Comparison of ENCODE assay signal across 1 cellular context in the genomic region with DNA sequence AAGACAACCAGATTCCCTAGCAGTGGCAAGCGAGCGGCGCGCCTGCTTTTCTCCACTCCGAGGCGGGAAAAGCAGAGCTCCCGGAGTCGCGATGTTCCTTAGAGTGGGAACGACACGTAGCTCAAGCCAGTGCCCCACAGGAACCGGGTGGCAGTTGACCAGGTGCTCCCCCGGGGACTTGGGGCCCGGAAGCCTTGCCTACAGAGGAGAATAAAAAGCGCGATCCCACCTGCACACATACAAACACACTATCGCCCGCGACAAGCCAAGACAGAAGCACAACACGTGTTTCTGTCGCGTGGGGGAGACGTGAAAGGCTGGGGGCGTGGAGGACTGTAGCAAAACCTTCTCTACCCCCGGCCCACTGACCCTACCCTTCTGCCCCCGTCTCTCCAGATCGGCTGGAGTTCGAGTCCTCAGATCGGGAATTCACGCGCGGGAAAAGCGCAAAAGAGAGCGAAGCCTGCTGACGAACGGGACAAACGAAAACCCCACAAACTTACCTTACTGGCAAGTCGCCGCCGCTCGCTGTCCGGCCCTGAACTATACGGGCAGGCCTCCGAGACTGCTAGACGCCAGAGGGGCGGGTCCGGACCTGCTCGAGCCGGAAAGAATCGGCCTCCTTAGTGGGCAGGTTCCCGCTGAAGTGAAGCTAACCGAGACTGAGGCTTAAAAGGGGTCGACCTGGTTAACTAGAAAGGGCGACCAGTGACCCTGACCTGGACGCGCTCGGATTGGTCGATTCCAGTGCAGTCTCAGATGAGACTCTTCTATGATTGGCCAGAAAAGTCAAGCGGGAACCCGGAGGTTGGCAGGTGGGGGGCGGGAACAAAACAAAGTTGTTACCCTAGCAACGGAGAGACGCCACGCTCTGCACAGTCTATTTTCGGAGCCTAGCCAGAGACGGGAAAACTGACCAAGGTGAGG.
TF ChIP-seq lines count a peak whose summit lies in the region.

A gene (plus strand): TSS at position 842 of the 927 bp plus-strand sequence. CDS start 6,265 bp downstream, outside the sequence.
A gene with protein sequence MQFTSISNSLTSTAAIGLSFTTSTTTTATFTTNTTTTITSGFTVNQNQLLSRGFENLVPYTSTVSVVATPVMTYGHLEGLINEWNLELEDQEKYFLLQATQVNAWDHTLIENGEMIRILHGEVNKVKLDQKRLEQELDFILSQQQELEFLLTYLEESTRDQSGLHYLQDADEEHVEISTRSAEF (minus strand): TSS at position 664 of the 927 bp plus-strand sequence. CDS start 31,287 bp downstream, outside the sequence.

TF ChIP-seq in HEK293, 187 proteins besides CTCF, POLR2A, EP300 and RAD21 (continued from another document):
- TF ChIP-seq, protein P1, sequence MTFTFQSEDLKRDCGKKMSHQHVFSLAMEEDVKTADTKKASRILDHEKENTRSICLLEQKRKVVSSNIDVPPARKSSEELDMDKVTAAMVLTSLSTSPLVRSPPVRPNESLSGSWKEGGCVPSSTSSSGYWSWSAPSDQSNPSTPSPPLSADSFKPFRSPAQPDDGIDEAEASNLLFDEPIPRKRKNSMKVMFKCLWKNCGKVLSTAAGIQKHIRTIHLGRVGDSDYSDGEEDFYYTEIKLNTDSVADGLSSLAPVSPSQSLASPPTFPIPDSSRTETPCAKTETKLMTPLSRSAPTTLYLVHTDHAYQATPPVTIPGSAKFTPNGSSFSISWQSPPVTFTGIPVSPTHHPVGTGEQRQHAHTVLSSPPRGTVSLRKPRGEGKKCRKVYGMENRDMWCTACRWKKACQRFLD (tag by site-specific recombination; IDR thresholded peaks at IDR 0.05), result no peak
- TF ChIP-seq MYNN (tag by site-specific recombination; IDR thresholded peaks at IDR 0.05; ENCODE audit: borderline replicate concordance) (no peak), ZNF223 (tag by site-specific recombination; IDR thresholded peaks at IDR 0.05) (no peak), YY2 (tag by site-specific recombination; IDR thresholded peaks at IDR 0.05) (no peak), ZNF585B (tag by site-specific recombination; IDR thresholded peaks at IDR 0.05) (no peak), ZNF140 (tag by site-specific recombination; IDR thresholded peaks at IDR 0.05) (no peak), ZNF510 (tag by site-specific recombination; IDR thresholded peaks at IDR 0.05; ENCODE audit: insufficient replicate concordance) (no peak), KLF8 (tag by site-specific recombination; IDR thresholded peaks at IDR 0.05) (no peak), ZNF394 (tag by site-specific recombination; IDR thresholded peaks at IDR 0.05; ENCODE audit: borderline replicate concordance) (no peak), ZNF391 (tag by site-specific recombination; IDR thresholded peaks at IDR 0.05; ENCODE audit: borderline replicate concordance, low read depth) (no peak), BCL11A (tag by site-specific recombination; IDR thresholded peaks at IDR 0.05; ENCODE audit: low read depth) (peak; percentile 35; the same call in 1 of the 2 replicates), ZNF677 (tag by site-specific recombination; IDR thresholded peaks at IDR 0.05) (no peak), SP7 (tag by site-specific recombination; IDR thresholded peaks at IDR 0.05) (no peak), REPIN1 (tag by site-specific recombination; IDR thresholded peaks at IDR 0.05; ENCODE audit: low read depth) (no peak), SP2 (tag by site-specific recombination; IDR thresholded peaks at IDR 0.05) (peak; percentile 94), ZBTB17 (tag by site-specific recombination; IDR thresholded peaks at IDR 0.05) (peak; percentile 76), ZNF350 (tag by site-specific recombination; IDR thresholded peaks at IDR 0.05) (no peak), ZNF239 (tag by site-specific recombination; IDR thresholded peaks at IDR 0.05) (no peak), ZFP41 (tag by site-specific recombination; IDR thresholded peaks at IDR 0.05; ENCODE audit: borderline replicate concordance) (no peak), ZNF664 (tag by site-specific recombination; IDR thresholded peaks at IDR 0.05) (no peak), ZNF37A (tag by site-specific recombination; IDR thresholded peaks at IDR 0.05) (no peak), ZNF549 (tag by site-specific recombination; IDR thresholded peaks at IDR 0.05) (no peak)
- TF ChIP-seq, protein P2, sequence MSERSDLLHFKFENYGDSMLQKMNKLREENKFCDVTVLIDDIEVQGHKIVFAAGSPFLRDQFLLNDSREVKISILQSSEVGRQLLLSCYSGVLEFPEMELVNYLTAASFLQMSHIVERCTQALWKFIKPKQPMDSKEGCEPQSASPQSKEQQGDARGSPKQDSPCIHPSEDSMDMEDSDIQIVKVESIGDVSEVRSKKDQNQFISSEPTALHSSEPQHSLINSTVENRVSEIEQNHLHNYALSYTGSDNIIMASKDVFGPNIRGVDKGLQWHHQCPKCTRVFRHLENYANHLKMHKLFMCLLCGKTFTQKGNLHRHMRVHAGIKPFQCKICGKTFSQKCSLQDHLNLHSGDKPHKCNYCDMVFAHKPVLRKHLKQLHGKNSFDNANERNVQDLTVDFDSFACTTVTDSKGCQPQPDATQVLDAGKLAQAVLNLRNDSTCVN (tag by site-specific recombination; optimal IDR thresholded peaks at IDR 0.05), result peak; percentile 34
- TF ChIP-seq, protein P3, sequence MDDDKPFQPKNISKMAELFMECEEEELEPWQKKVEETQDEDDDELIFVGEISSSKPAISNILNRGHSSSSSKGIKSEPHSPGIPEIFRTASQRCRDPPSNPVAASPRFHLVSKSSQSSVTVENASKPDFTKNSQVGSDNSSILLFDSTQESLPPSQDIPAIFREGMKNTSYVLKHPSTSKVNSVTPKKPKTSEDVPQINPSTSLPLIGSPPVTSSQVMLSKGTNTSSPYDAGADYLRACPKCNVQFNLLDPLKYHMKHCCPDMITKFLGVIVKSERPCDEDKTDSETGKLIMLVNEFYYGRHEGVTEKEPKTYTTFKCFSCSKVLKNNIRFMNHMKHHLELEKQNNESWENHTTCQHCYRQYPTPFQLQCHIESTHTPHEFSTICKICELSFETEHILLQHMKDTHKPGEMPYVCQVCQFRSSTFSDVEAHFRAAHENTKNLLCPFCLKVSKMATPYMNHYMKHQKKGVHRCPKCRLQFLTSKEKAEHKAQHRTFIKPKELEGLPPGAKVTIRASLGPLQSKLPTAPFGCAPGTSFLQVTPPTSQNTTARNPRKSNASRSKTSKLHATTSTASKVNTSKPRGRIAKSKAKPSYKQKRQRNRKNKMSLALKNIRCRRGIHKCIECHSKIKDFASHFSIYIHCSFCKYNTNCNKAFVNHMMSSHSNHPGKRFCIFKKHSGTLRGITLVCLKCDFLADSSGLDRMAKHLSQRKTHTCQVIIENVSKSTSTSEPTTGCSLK (tag by site-specific recombination; IDR thresholded peaks at IDR 0.05), result no peak
- TF ChIP-seq, protein P4, sequence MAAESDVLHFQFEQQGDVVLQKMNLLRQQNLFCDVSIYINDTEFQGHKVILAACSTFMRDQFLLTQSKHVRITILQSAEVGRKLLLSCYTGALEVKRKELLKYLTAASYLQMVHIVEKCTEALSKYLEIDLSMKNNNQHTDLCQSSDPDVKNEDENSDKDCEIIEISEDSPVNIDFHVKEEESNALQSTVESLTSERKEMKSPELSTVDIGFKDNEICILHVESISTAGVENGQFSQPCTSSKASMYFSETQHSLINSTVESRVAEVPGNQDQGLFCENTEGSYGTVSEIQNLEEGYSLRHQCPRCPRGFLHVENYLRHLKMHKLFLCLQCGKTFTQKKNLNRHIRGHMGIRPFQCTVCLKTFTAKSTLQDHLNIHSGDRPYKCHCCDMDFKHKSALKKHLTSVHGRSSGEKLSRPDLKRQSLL (tag by site-specific recombination; IDR thresholded peaks at IDR 0.05), result no peak
- TF ChIP-seq, protein P5, sequence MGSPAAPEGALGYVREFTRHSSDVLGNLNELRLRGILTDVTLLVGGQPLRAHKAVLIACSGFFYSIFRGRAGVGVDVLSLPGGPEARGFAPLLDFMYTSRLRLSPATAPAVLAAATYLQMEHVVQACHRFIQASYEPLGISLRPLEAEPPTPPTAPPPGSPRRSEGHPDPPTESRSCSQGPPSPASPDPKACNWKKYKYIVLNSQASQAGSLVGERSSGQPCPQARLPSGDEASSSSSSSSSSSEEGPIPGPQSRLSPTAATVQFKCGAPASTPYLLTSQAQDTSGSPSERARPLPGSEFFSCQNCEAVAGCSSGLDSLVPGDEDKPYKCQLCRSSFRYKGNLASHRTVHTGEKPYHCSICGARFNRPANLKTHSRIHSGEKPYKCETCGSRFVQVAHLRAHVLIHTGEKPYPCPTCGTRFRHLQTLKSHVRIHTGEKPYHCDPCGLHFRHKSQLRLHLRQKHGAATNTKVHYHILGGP (tag by site-specific recombination; IDR thresholded peaks at IDR 0.05), result no peak
- TF ChIP-seq, protein P6, sequence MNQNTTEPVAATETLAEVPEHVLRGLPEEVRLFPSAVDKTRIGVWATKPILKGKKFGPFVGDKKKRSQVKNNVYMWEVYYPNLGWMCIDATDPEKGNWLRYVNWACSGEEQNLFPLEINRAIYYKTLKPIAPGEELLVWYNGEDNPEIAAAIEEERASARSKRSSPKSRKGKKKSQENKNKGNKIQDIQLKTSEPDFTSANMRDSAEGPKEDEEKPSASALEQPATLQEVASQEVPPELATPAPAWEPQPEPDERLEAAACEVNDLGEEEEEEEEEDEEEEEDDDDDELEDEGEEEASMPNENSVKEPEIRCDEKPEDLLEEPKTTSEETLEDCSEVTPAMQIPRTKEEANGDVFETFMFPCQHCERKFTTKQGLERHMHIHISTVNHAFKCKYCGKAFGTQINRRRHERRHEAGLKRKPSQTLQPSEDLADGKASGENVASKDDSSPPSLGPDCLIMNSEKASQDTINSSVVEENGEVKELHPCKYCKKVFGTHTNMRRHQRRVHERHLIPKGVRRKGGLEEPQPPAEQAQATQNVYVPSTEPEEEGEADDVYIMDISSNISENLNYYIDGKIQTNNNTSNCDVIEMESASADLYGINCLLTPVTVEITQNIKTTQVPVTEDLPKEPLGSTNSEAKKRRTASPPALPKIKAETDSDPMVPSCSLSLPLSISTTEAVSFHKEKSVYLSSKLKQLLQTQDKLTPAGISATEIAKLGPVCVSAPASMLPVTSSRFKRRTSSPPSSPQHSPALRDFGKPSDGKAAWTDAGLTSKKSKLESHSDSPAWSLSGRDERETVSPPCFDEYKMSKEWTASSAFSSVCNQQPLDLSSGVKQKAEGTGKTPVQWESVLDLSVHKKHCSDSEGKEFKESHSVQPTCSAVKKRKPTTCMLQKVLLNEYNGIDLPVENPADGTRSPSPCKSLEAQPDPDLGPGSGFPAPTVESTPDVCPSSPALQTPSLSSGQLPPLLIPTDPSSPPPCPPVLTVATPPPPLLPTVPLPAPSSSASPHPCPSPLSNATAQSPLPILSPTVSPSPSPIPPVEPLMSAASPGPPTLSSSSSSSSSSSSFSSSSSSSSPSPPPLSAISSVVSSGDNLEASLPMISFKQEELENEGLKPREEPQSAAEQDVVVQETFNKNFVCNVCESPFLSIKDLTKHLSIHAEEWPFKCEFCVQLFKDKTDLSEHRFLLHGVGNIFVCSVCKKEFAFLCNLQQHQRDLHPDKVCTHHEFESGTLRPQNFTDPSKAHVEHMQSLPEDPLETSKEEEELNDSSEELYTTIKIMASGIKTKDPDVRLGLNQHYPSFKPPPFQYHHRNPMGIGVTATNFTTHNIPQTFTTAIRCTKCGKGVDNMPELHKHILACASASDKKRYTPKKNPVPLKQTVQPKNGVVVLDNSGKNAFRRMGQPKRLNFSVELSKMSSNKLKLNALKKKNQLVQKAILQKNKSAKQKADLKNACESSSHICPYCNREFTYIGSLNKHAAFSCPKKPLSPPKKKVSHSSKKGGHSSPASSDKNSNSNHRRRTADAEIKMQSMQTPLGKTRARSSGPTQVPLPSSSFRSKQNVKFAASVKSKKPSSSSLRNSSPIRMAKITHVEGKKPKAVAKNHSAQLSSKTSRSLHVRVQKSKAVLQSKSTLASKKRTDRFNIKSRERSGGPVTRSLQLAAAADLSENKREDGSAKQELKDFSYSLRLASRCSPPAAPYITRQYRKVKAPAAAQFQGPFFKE (tag by site-specific recombination; IDR thresholded peaks at IDR 0.05; ENCODE audit: borderline replicate concordance), result no peak
- TF ChIP-seq, protein P7, sequence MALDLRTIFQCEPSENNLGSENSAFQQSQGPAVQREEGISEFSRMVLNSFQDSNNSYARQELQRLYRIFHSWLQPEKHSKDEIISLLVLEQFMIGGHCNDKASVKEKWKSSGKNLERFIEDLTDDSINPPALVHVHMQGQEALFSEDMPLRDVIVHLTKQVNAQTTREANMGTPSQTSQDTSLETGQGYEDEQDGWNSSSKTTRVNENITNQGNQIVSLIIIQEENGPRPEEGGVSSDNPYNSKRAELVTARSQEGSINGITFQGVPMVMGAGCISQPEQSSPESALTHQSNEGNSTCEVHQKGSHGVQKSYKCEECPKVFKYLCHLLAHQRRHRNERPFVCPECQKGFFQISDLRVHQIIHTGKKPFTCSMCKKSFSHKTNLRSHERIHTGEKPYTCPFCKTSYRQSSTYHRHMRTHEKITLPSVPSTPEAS (tag by site-specific recombination; IDR thresholded peaks at IDR 0.05), result no peak
